In genomic region chr15:41487802-41488201, GRCh38 we compare ENCODE assay signal across 2 cellular contexts.
TF ChIP-seq lines count a peak whose summit lies in the region.

No MANE protein-coding gene starts in this region.

TF ChIP-seq in IMR-90, 13 proteins besides CTCF, POLR2A, EP300 and RAD21:
- TF ChIP-seq RFX5 (IDR thresholded peaks at IDR 0.05; ENCODE audit: low read depth, low read length) = no peak
- no peak for TF ChIP-seq MAFK (IDR thresholded peaks at IDR 0.05; ENCODE audit: low read depth, low read length)
- TF ChIP-seq RCOR1 (IDR thresholded peaks at IDR 0.05; ENCODE audit: insufficient replicate concordance, low read length) = no peak
- no peak for TF ChIP-seq BHLHE40 (IDR thresholded peaks at IDR 0.05; ENCODE audit: low read depth, low read length)
- TF ChIP-seq SMC3 (IDR thresholded peaks at IDR 0.05; ENCODE audit: low read depth, low read length) = no peak
- no peak for TF ChIP-seq CHD1 (IDR thresholded peaks at IDR 0.05; ENCODE audit: low read depth, low read length)
- no peak for TF ChIP-seq MXI1 (IDR thresholded peaks at IDR 0.05; ENCODE audit: borderline replicate concordance, low read depth, low read length)
- no peak for TF ChIP-seq NFE2L2 (IDR thresholded peaks at IDR 0.05; ENCODE audit: low read depth, low read length)
- TF ChIP-seq FOS (IDR thresholded peaks at IDR 0.05; ENCODE audit: low read depth, low read length) = no peak
- TF ChIP-seq MAZ (IDR thresholded peaks at IDR 0.05; ENCODE audit: borderline replicate concordance, low read depth, low read length) = no peak
- TF ChIP-seq, protein P1, sequence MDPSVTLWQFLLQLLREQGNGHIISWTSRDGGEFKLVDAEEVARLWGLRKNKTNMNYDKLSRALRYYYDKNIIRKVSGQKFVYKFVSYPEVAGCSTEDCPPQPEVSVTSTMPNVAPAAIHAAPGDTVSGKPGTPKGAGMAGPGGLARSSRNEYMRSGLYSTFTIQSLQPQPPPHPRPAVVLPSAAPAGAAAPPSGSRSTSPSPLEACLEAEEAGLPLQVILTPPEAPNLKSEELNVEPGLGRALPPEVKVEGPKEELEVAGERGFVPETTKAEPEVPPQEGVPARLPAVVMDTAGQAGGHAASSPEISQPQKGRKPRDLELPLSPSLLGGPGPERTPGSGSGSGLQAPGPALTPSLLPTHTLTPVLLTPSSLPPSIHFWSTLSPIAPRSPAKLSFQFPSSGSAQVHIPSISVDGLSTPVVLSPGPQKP (IDR thresholded peaks at IDR 0.05; ENCODE audit: borderline replicate concordance, low read depth, low read length) = no peak
- TF ChIP-seq USF2 (IDR thresholded peaks at IDR 0.05; ENCODE audit: low read depth, low read length) = no peak
- TF ChIP-seq CEBPB (IDR thresholded peaks at IDR 0.05; ENCODE audit: low read depth, low read length) = no peak

TF ChIP-seq in K562, 482 proteins besides CTCF, POLR2A, EP300 and RAD21 (continues in another document):
- TF ChIP-seq HIVEP1 (CRISPR knock-in tag; IDR thresholded peaks at IDR 0.05) (no peak), E2F3 (CRISPR knock-in tag; IDR thresholded peaks at IDR 0.05) (no peak), ZNF740 (CRISPR knock-in tag; IDR thresholded peaks at IDR 0.05) (0 out of 2 replicates have a peak, but pooled peaks have one; percentile 63), ZNF740 (tag; IDR thresholded peaks at IDR 0.05) (no peak), CHD1 (IDR thresholded peaks at IDR 0.05; ENCODE audit: low read length) (no peak), HNRNPUL1 (IDR thresholded peaks at IDR 0.05; ENCODE audit: low read length) (no peak), PCBP2 (IDR thresholded peaks at IDR 0.05; ENCODE audit: low read depth, low read length, poor library complexity, severe bottlenecking) (no peak), RNF219 (CRISPR knock-in tag; IDR thresholded peaks at IDR 0.05) (no peak), TRIM24 (IDR thresholded peaks at IDR 0.05) (0 out of 4 replicates have a peak, but pooled peaks of 1 of the 2 experiments have one; percentile 18), PTRF (tag; IDR thresholded peaks at IDR 0.05) (no peak), MAFF (IDR thresholded peaks at IDR 0.05; ENCODE audit: low read length) (no peak), ZBTB17 (CRISPR knock-in tag; IDR thresholded peaks at IDR 0.05) (no peak), THRA (IDR thresholded peaks at IDR 0.05) (no peak), FOXK1 (CRISPR knock-in tag; IDR thresholded peaks at IDR 0.05; ENCODE audit: borderline replicate concordance) (no peak), TEAD2 (tag; IDR thresholded peaks at IDR 0.05) (no peak), MAFK (IDR thresholded peaks at IDR 0.05; ENCODE audit: low read length) (no peak), SMARCA5 (IDR thresholded peaks at IDR 0.05) (0 out of 2 replicates have a peak, but pooled peaks have one; percentile 22), ZNF184 (CRISPR knock-in tag; IDR thresholded peaks at IDR 0.05) (no peak), RAD51 (IDR thresholded peaks at IDR 0.05; ENCODE audit: borderline replicate concordance, low read depth) (no peak), RBM15 (IDR thresholded peaks at IDR 0.05; ENCODE audit: insufficient read depth, low read length) (no peak), CBX5 (IDR thresholded peaks at IDR 0.05; ENCODE audit: borderline replicate concordance, low read depth) (no peak), FOXA3 (CRISPR knock-in tag; conservative IDR thresholded peaks at IDR 0.05 in 1 of 2, IDR thresholded peaks at IDR 0.05 in 1 of 2) (no peak), ARID1B (IDR thresholded peaks at IDR 0.05) (peak; percentile 18; the same call in 1 of the 2 replicates)
- TF ChIP-seq, protein P2, sequence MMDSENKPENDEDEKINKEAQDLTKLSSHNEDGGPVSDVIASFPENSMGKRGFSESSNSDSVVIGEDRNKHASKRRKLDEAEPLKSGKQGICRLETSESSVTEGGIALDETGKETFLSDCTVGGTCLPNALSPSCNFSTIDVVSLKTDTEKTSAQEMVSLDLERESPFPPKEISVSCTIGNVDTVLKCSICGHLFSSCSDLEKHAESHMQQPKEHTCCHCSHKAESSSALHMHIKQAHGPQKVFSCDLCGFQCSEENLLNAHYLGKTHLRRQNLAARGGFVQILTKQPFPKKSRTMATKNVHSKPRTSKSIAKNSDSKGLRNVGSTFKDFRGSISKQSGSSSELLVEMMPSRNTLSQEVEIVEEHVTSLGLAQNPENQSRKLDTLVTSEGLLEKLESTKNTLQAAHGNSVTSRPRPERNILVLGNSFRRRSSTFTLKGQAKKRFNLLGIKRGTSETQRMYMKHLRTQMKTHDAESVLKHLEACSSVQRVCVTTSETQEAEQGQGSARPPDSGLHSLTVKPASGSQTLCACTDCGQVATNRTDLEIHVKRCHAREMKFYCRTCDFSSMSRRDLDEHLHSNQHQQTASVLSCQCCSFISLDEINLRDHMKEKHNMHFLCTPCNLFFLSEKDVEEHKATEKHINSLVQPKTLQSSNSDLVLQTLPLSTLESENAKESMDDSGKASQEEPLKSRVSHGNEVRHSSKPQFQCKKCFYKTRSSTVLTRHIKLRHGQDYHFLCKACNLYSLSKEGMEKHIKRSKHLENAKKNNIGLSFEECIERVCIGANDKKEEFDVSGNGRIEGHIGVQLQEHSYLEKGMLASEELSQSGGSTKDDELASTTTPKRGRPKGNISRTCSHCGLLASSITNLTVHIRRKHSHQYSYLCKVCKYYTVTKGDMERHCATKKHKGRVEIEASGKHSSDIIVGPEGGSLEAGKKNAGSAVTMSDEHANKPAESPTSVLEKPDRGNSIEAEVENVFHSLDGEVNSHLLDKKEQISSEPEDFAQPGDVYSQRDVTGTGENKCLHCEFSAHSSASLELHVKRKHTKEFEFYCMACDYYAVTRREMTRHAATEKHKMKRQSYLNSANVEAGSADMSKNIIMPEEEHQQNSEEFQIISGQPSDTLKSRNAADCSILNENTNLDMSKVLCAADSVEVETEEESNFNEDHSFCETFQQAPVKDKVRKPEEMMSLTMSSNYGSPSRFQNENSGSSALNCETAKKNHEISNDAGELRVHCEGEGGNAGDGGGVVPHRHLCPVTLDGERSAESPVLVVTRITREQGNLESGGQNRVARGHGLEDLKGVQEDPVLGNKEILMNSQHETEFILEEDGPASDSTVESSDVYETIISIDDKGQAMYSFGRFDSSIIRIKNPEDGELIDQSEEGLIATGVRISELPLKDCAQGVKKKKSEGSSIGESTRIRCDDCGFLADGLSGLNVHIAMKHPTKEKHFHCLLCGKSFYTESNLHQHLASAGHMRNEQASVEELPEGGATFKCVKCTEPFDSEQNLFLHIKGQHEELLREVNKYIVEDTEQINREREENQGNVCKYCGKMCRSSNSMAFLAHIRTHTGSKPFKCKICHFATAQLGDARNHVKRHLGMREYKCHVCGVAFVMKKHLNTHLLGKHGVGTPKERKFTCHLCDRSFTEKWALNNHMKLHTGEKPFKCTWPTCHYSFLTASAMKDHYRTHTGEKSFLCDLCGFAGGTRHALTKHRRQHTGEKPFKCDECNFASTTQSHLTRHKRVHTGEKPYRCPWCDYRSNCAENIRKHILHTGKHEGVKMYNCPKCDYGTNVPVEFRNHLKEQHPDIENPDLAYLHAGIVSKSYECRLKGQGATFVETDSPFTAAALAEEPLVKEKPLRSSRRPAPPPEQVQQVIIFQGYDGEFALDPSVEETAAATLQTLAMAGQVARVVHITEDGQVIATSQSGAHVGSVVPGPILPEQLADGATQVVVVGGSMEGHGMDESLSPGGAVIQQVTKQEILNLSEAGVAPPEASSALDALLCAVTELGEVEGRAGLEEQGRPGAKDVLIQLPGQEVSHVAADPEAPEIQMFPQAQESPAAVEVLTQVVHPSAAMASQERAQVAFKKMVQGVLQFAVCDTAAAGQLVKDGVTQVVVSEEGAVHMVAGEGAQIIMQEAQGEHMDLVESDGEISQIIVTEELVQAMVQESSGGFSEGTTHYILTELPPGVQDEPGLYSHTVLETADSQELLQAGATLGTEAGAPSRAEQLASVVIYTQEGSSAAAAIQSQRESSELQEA (IDR thresholded peaks at IDR 0.05; ENCODE audit: low read depth) = no peak
- TF ChIP-seq, protein P3, sequence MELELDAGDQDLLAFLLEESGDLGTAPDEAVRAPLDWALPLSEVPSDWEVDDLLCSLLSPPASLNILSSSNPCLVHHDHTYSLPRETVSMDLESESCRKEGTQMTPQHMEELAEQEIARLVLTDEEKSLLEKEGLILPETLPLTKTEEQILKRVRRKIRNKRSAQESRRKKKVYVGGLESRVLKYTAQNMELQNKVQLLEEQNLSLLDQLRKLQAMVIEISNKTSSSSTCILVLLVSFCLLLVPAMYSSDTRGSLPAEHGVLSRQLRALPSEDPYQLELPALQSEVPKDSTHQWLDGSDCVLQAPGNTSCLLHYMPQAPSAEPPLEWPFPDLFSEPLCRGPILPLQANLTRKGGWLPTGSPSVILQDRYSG (tag; conservative IDR thresholded peaks at IDR 0.05; ENCODE audit: low read depth) = no peak
- TF ChIP-seq, protein P4, sequence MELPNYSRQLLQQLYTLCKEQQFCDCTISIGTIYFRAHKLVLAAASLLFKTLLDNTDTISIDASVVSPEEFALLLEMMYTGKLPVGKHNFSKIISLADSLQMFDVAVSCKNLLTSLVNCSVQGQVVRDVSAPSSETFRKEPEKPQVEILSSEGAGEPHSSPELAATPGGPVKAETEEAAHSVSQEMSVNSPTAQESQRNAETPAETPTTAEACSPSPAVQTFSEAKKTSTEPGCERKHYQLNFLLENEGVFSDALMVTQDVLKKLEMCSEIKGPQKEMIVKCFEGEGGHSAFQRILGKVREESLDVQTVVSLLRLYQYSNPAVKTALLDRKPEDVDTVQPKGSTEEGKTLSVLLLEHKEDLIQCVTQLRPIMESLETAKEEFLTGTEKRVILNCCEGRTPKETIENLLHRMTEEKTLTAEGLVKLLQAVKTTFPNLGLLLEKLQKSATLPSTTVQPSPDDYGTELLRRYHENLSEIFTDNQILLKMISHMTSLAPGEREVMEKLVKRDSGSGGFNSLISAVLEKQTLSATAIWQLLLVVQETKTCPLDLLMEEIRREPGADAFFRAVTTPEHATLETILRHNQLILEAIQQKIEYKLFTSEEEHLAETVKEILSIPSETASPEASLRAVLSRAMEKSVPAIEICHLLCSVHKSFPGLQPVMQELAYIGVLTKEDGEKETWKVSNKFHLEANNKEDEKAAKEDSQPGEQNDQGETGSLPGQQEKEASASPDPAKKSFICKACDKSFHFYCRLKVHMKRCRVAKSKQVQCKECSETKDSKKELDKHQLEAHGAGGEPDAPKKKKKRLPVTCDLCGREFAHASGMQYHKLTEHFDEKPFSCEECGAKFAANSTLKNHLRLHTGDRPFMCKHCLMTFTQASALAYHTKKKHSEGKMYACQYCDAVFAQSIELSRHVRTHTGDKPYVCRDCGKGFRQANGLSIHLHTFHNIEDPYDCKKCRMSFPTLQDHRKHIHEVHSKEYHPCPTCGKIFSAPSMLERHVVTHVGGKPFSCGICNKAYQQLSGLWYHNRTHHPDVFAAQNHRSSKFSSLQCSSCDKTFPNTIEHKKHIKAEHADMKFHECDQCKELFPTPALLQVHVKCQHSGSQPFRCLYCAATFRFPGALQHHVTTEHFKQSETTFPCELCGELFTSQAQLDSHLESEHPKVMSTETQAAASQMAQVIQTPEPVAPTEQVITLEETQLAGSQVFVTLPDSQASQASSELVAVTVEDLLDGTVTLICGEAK (IDR thresholded peaks at IDR 0.05) = no peak
- TF ChIP-seq, protein P4 (CRISPR knock-in tag; IDR thresholded peaks at IDR 0.05) = no peak
